ENCODE assay signal across 8 cellular contexts in genomic region chr16:85798901-85799496, GRCh38. TPM values are rescaled to one million over a fixed set of nuclear protein-coding genes. Genes with fewer than 3 reads are reported as not detected.
A peak's percentile ranks its signal among the peaks of the same experiment; 100 is the strongest.
DNase-seq lines count a peak whose midpoint lies in the region; ATAC-seq and TF ChIP-seq lines count a peak whose summit lies in the region.

No MANE protein-coding gene starts in this region.

- ATAC-seq in GM19035 (IDR thresholded peaks at IDR 0.05; ENCODE audit: unreplicated experiment) (peak; percentile 26), HG03342 (IDR thresholded peaks at IDR 0.05; ENCODE audit: unreplicated experiment) (peak; percentile 24)

- H3K27me3 ChIP-seq in BE2C (no peaks in the 10 kb centered on the region), tibial artery (no peaks in the 10 kb centered on the region)
- H3K27me3 ChIP-seq in effector memory CD4-positive, alpha-beta T cell (replicated peaks; ENCODE audit: control insufficient read depth, insufficient read depth, low read length, poor library complexity, severe bottlenecking): no peaks in the 10 kb centered on the region

- H3K36me3 ChIP-seq in BE2C (peaks cover 58% of the 10 kb centered on the region), tibial artery (peaks cover 21 to 51% (median 36%) of the 10 kb centered on the region in 3 donors)
- H3K36me3 ChIP-seq in effector memory CD4-positive, alpha-beta T cell (ENCODE audit: control insufficient read depth, insufficient read depth, low read length): peaks cover 33% of the 10 kb centered on the region

- peak overlapping the region; percentile 96 for H3K4me3 ChIP-seq in BE2C (ENCODE audit: low read depth, low read length)
- H3K4me3 ChIP-seq in effector memory CD4-positive, alpha-beta T cell (ENCODE audit: insufficient read depth, low read depth, low read length, poor library complexity, severe bottlenecking): peak overlapping the region; percentile 89
- peak overlapping the region; percentile 89 to 93 for H3K4me3 ChIP-seq in tibial artery

- DNase-seq in BE2C (peak; percentile 37), T-helper 22 cell (ENCODE audit: low read depth) (peak; percentile 14), mesothelial cell of epicardium (ENCODE audit: low spot score in 2 of 2, unreplicated experiment in 2 of 2) (peak in 1 of 2 experiments; percentile 66), tibial artery (no peak), NCI-H1092 (lab: John Stamatoyannopoulos, UW) (no peak)
- peak in 2 of 3 donors; percentile 9 to 19 for DNase-seq in effector memory CD4-positive, alpha-beta T cell

- H3K27ac ChIP-seq in effector memory CD4-positive, alpha-beta T cell (ENCODE audit: insufficient read depth, low read length, poor library complexity, severe bottlenecking): peak overlapping the region; percentile 92
- H3K27ac ChIP-seq in tibial artery: peak overlapping the region; percentile 79 to 86

- no peaks in the 10 kb centered on the region for H3K9me3 ChIP-seq in BE2C
- no peaks in the 10 kb centered on the region for H3K9me3 ChIP-seq in effector memory CD4-positive, alpha-beta T cell (ENCODE audit: control insufficient read depth, low read length)
- no peaks in the 10 kb centered on the region for H3K9me3 ChIP-seq in tibial artery

- H3K4me1 Mint-ChIP-seq in mesothelial cell of epicardium: peaks cover 26% of the 10 kb centered on the region

- peak overlapping the region; percentile 89 for H3K4me3 Mint-ChIP-seq in mesothelial cell of epicardium

- H3K27ac Mint-ChIP-seq in mesothelial cell of epicardium: peak overlapping the region; percentile 85

- H3K36me3 Mint-ChIP-seq in mesothelial cell of epicardium: peaks cover 28% of the 10 kb centered on the region

- no peaks in the 10 kb centered on the region for H3K9me3 Mint-ChIP-seq in mesothelial cell of epicardium

- no peak for TF ChIP-seq CTCF in BE2C (IDR thresholded peaks at IDR 0.05; ENCODE audit: low read depth, low read length)
- TF ChIP-seq CTCF in mesothelial cell of epicardium (IDR thresholded peaks at IDR 0.05; ENCODE audit: unreplicated experiment): no peak
- TF ChIP-seq CTCF in tibial artery (IDR thresholded peaks at IDR 0.05): no peak

- intact Hi-C loops in tibial artery (cut with DNase I; ENCODE audit: low total_unique reads): no loop called here

- H3K4me1 ChIP-seq in BE2C (no peaks in the 10 kb centered on the region; the same call in 1 of the 2 replicates), tibial artery (peaks cover 0 to 34% (median 22%) of the 10 kb centered on the region in 4 donors)
- peaks cover 20% of the 10 kb centered on the region for H3K4me1 ChIP-seq in effector memory CD4-positive, alpha-beta T cell (ENCODE audit: control insufficient read depth, insufficient read depth, low read length, poor library complexity, severe bottlenecking)

- no peaks in the 10 kb centered on the region for H3K27me3 Mint-ChIP-seq in mesothelial cell of epicardium (ENCODE audit: low read depth)

RNA-seq across cellular contexts. Expression of gene EMC8, which starts 0.3 kb away (rescaled TPM):
- 133 TPM for polyA plus RNA-seq in BE2C (2012; ENCODE audit: insufficient read depth, insufficient read length, low read depth)
- 28.7 to 32.3 TPM (median 31.6 TPM) in 3 replicates for total RNA-seq in mesothelial cell of epicardium

RNA-seq across cellular contexts. Expression of gene COX4I1, which starts 0.5 kb away (rescaled TPM):
- 1,288 TPM for polyA plus RNA-seq in BE2C (2012; ENCODE audit: insufficient read depth, insufficient read length, low read depth)
- 333 to 346 TPM (median 338 TPM) in 3 replicates for total RNA-seq in mesothelial cell of epicardium

RNA-seq across cellular contexts. Expression of gene C16orf74, which starts 48.1 kb away (rescaled TPM):
- 1.4 TPM for polyA plus RNA-seq in BE2C (2012; ENCODE audit: insufficient read depth, insufficient read length, low read depth)
- total RNA-seq in mesothelial cell of epicardium: 11.2 to 12.1 TPM (median 12.0 TPM) in 3 replicates

Comparison
In these comparisons a context has a peak if more than half of its experiments do, and no peak if none do; other contexts are left out.
1. DNase-seq: peak in BE2C (single experiment), T-helper 22 cell (single experiment) and effector memory CD4-positive, alpha-beta T cell (2 of 3); none in tibial artery (0 of 2) and NCI-H1092 (single experiment).
2. Peak in every context shown above with its lines, with median percentiles within 50 percentile points of each other: H3K4me3 ChIP-seq.